8 cellular contexts compared by ENCODE assay signal in the genomic region with DNA sequence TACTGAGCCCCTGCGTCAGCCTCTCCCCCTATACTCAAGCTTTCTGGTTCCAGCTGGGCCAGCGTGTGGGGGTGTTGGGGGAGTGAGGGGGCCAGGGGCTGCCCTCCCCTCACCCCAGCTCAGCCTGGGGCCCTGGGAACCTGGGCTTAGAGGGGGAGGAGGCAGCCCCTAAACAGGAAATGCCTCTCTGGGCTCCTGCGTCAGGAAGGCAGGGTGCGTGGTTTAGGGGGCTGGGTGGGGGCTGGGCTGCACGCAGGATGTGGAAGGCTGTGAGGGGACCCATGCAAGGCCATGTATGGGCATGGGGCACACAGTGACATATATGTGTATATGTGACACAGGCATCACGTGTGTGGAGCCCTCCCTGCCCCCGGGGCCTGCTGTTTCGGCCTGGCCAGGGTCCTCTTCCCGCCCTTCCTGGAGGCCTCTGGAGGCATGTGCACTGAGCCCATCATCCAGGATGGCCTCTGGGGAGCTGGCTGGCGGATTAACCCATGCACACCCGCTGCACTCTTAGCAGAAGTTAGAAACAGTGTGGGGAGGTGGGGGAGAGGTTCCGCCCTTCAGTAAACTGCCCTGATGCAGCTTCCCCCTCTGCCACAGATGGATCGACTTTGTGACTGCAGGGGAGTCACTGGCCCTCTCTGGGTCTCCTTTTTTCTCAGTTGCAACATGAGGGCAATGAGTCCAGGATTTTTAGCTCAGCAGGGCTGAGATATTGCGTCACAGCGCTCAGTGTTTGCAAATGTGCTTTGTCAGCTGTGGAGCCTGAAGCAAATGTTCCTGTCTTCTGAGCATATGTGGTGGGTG. TPM values are rescaled to one million over a fixed set of nuclear protein-coding genes. Genes with fewer than 3 reads are reported as not detected.
DNase-seq lines count a peak whose midpoint lies in the region; ATAC-seq and TF ChIP-seq lines count a peak whose summit lies in the region.

No MANE protein-coding gene starts in this region.

- H3K4me2 ChIP-seq in fibroblast of lung (ENCODE audit: extremely low read depth, insufficient read depth, low read length), result peak overlapping the region; percentile 17

- H3K4me3 ChIP-seq in ACC112 (ENCODE audit: low read depth, low read length), result peak overlapping the region; percentile 94
- H3K4me3 ChIP-seq in HUES48 (ENCODE audit: low read depth, low read length), result peak overlapping the region; percentile 23; the same call in 1 of the 2 replicates
- peak overlapping the region in 1 of 4 experiments; percentile 90 for H3K4me3 ChIP-seq in fibroblast of lung (replicated peaks in 1 of 4; ENCODE audit: control extremely low read depth in 1 of 4, insufficient read depth in 1 of 4, low read depth in 3 of 4, low read length in 4 of 4)
- H3K4me3 ChIP-seq in ovary, result no peak overlapping the region

- TF ChIP-seq EP300 in ovary (IDR thresholded peaks at IDR 0.05), result no peak

- no peaks in the 10 kb centered on the region for H3K27me3 ChIP-seq in ACC112 (ENCODE audit: insufficient read depth, low read length)
- no peaks in the 10 kb centered on the region; the same call in 1 of the 2 replicates for H3K27me3 ChIP-seq in HUES48 (ENCODE audit: control insufficient read depth, insufficient read depth, low read length)
- H3K27me3 ChIP-seq in fibroblast of lung (ENCODE audit: control insufficient read depth, insufficient read depth, low read length), result no peaks in the 10 kb centered on the region
- no peaks in the 10 kb centered on the region for H3K27me3 ChIP-seq in ovary

- DNase-seq in activated CD8-positive, alpha-beta memory T cell treated with anti-CD3 and anti-CD28 coated beads for 1 hour (ENCODE audit: extremely low read depth in 1 of 2, low read depth in 1 of 2), result peak; percentile 58 to 77
- DNase-seq in fibroblast of lung (ENCODE audit: low read depth in 2 of 2) (peak; percentile 48 to 98), ovary (peak; percentile 52 to 75 (median 65)), NCI-H510A (lab: John Stamatoyannopoulos, UW) (no peak)

- H3K9me3 ChIP-seq in HUES48 (ENCODE audit: control insufficient read depth, insufficient read depth, low read length) (no peaks in the 10 kb centered on the region), fibroblast of lung (ENCODE audit: control insufficient read depth, insufficient read depth, low read depth, low read length) (no peaks in the 10 kb centered on the region), ovary (no peaks in the 10 kb centered on the region)

- H3K36me3 ChIP-seq in ACC112 (ENCODE audit: insufficient read depth, low read length) (no peaks in the 10 kb centered on the region), HUES48 (ENCODE audit: control insufficient read depth, insufficient read depth, low read length) (no peaks in the 10 kb centered on the region), fibroblast of lung (ENCODE audit: control insufficient read depth, insufficient read depth, low read length) (peaks cover 7% of the 10 kb centered on the region), ovary (no peaks in the 10 kb centered on the region)

- no peak overlapping the region for H3K9ac ChIP-seq in HUES48 (ENCODE audit: low read depth, low read length)
- H3K9ac ChIP-seq in fibroblast of lung (ENCODE audit: insufficient read depth, low read length), result peak overlapping the region; percentile 55

- 17 to 23% (median 20%) methylated on average over 14 to 15 of the region's 15 CpGs for WGBS in ovary, 3 donors

- peak overlapping the region; percentile 66 for H2AFZ ChIP-seq in ACC112 (ENCODE audit: low read length, unreplicated experiment)
- H2AFZ ChIP-seq in fibroblast of lung (ENCODE audit: low read length), result no peak overlapping the region

- H3K4me1 ChIP-seq in ACC112 (ENCODE audit: control insufficient read depth, insufficient read depth, low read length, unreplicated experiment) (peaks cover 46% of the 10 kb centered on the region), HUES48 (ENCODE audit: control insufficient read depth, insufficient read depth, low read length) (peaks cover 20% of the 10 kb centered on the region), fibroblast of lung (ENCODE audit: control insufficient read depth, extremely low read depth, insufficient read depth, low read length) (peaks cover 24% of the 10 kb centered on the region), ovary (ENCODE audit: insufficient read depth) (peaks cover 33% of the 10 kb centered on the region)

- H3K79me2 ChIP-seq in ACC112 (ENCODE audit: control insufficient read depth, insufficient read depth, low read length, unreplicated experiment) (peaks cover 34% of the 10 kb centered on the region), fibroblast of lung (ENCODE audit: control insufficient read depth, insufficient read depth, low read length) (peaks cover 33% of the 10 kb centered on the region)

- no peak for TF ChIP-seq POLR2A in ovary (IDR thresholded peaks at IDR 0.05)

- H3K27ac ChIP-seq in ACC112 (ENCODE audit: low read depth, low read length) (peak overlapping the region; percentile 97), HUES48 (ENCODE audit: low read depth, low read length) (peak overlapping the region; percentile 81), fibroblast of lung (ENCODE audit: insufficient read depth, low read length) (peak overlapping the region; percentile 84), ovary (peak overlapping the region; percentile 42 to 76)

- ATAC-seq in GM18873 (IDR thresholded peaks at IDR 0.05; ENCODE audit: low FRiP score, unreplicated experiment) (no peak), HG03520 (IDR thresholded peaks at IDR 0.05; ENCODE audit: unreplicated experiment) (no peak)

- intact Hi-C loops in ovary (cut with DNase I), result no loop called here

- TF ChIP-seq CTCF in fibroblast of lung (conservative IDR thresholded peaks at IDR 0.05 in 1 of 2, IDR thresholded peaks at IDR 0.05 in 1 of 2; ENCODE audit: low read depth in 1 of 2, low read length in 2 of 2) (no peak), ovary (IDR thresholded peaks at IDR 0.05) (no peak)

- H4K20me1 ChIP-seq in fibroblast of lung (ENCODE audit: control insufficient read depth, extremely low read depth, insufficient read depth, low read length), result no peaks in the 10 kb centered on the region

RNA-seq across cellular contexts. Expression of gene CD248, which starts 1.1 kb away (rescaled TPM):
- total RNA-seq in fibroblast of lung (52.6 and 95.6 TPM in 2 replicates), ovary (10 to 100 TPM in 6 of 7 donors, 1 to 10 TPM in 1; 4.9 to 47.9 (median 19.9) TPM)
- polyA plus RNA-seq in fibroblast of lung (98.8 and 132 TPM in 2 replicates), ovary (10 to 100 TPM in 1 of 2 donors, 1 to 10 TPM in 1; 6.3 to 17.2 TPM)
- 418 and 663 TPM in 2 replicates for polyA plus RNA-seq in fibroblast of lung (2012)
- 333 and 643 TPM in 2 replicates for polyA minus RNA-seq in fibroblast of lung (ENCODE audit: low replicate concordance)

RNA-seq across cellular contexts. Expression of gene RIN1, which starts 18.3 kb away (rescaled TPM):
- total RNA-seq in fibroblast of lung (12.6 and 22.1 TPM in 2 replicates), ovary (1 to 10 TPM; 1.8 to 9.5 (median 6.3) TPM)
- polyA plus RNA-seq in fibroblast of lung (6.3 and 10.6 TPM in 2 replicates), ovary (1 to 10 TPM in 1 of 2 donors, under 1 TPM in 1; 0.52 to 3.5 TPM)
- 20.1 and 38.9 TPM in 2 replicates for polyA plus RNA-seq in fibroblast of lung (2012)
- 11.7 and 30.8 TPM in 2 replicates for polyA minus RNA-seq in fibroblast of lung (ENCODE audit: low replicate concordance)

RNA-seq across cellular contexts. Expression of gene TMEM151A, which starts 26.3 kb away (rescaled TPM):
- total RNA-seq in fibroblast of lung (under 0.01 TPM in 2 replicates), ovary (10 to 100 TPM in 1 of 7 donors, under 1 TPM in 3, not detected in 3; 0.20 to 10.8 (median 0.60) TPM)
- polyA plus RNA-seq in fibroblast of lung (not detected in 2 replicates), ovary (under 1 TPM in 1 of 2 donors, not detected in 1; 0.15 TPM)
- polyA plus RNA-seq in fibroblast of lung (2012), result 0.07 TPM in 1 of 2 replicates, not detected in the other
- not detected in 2 replicates for polyA minus RNA-seq in fibroblast of lung (ENCODE audit: low replicate concordance)

RNA-seq across cellular contexts. Expression of gene BRMS1, which starts 26.9 kb away (rescaled TPM):
- total RNA-seq in fibroblast of lung, result 43.9 and 50.6 TPM in 2 replicates
- polyA plus RNA-seq in fibroblast of lung, result 25.7 and 41.6 TPM in 2 replicates
- polyA plus RNA-seq in fibroblast of lung (2012), result 32.5 and 59.6 TPM in 2 replicates
- polyA minus RNA-seq in fibroblast of lung (ENCODE audit: low replicate concordance), result 9.5 and 19.5 TPM in 2 replicates
- total RNA-seq in ovary, result 10 to 100 TPM; 19.9 to 32.2 (median 23.4) TPM
- 10 to 100 TPM; 17.5 to 31.0 TPM for polyA plus RNA-seq in ovary

RNA-seq across cellular contexts. Expression of gene YIF1A, which starts 29.0 kb away (rescaled TPM):
- total RNA-seq in fibroblast of lung (134 and 167 TPM in 2 replicates), ovary (10 to 100 TPM; 43.8 to 91.0 (median 67.5) TPM)
- polyA plus RNA-seq in fibroblast of lung (160 and 161 TPM in 2 replicates), ovary (10 to 100 TPM; 39.3 to 63.9 TPM)
- 163 and 164 TPM in 2 replicates for polyA plus RNA-seq in fibroblast of lung (2012)
- 269 and 272 TPM in 2 replicates for polyA minus RNA-seq in fibroblast of lung (ENCODE audit: low replicate concordance)
